In the genomic region with DNA sequence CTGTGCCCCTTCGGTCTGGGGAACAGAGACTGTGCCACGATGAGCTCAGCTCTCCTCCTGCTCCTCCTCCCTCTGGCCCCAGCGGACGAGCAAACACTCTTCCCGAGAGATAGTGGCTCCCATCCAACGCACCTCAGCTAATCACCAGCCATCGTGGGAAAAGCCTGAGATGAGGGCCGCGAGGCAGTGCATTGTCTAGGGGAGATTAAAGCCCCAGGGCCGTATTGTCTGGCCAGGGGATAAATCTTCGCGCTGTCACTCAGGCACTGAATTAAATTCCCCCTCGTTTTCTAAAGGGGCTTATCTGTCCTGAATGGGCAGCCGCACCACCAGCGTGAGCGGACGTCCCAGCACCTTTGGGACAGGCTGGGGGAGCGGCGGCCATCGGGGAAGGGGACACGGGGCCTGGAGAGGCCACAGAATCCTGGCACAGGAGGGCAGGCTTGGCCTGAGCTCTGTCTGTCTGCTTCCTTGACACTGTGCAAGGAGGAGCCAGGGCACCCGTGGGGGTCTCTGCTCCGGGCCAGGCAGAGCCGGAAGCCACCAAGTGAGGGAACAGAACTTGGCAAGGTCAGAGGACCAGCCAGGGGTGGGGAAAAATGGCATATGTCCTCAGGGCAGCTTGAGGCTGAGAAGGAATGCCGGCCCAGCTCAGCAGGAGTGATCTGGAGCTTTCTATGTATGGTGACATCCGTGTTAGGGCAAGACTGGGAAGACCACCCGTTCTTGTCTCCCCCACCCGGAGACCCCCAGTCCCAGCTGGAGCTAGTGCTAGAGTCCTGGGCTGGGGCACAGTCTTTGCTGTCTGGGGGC, we compare ENCODE assay signal across 27 cellular contexts. TPM values are rescaled to one million over a fixed set of nuclear protein-coding genes. Genes with fewer than 3 reads are reported as not detected.
DNase-seq lines count a peak whose midpoint lies in the region; TF ChIP-seq lines count a peak whose summit lies in the region.
"Had no signal": no experiment of that assay in that cellular context is flagged by ENCODE, and none has a peak within 500 bp of the region (broad histone marks: within the 10 kb centered on the region; RNA-seq: fewer than 3 reads in every experiment).

No MANE protein-coding gene starts in this region.

- H3K9me2 ChIP-seq in MM.1S (replicated peaks; ENCODE audit: insufficient read depth, low read length), result no peaks in the 10 kb centered on the region

- H3K27ac ChIP-seq in ascending aorta, result peak overlapping the region; percentile 50 to 66
- H3K27ac ChIP-seq in MM.1S (ENCODE audit: low read length), result no peak overlapping the region
- H3K27ac ChIP-seq: A549, colonic mucosa, gastroesophageal sphincter, GM23248, neutrophil, psoas muscle, skin epidermis, vagina had no signal

- H3K27me3 Mint-ChIP-seq in neural crest cell (ENCODE audit: low read depth), result no peaks in the 10 kb centered on the region
- no peaks in the 10 kb centered on the region for H3K27me3 Mint-ChIP-seq in MCF 10A (ENCODE audit: insufficient read depth, unreplicated experiment)
- H3K27me3 Mint-ChIP-seq: activated CD4-positive, alpha-beta memory T cell treated with anti-CD3 and anti-CD28 coated beads, Interleukin-2, amount 10 ng/mL, durations not matched to agents 7 days and 5 days; activated naive CD8-positive, alpha-beta T cell treated with anti-CD3 and anti-CD28 coated beads, Interleukin-2, amount 10 ng/mL, durations not matched to agents 7 days and 5 days had no signal

- H2AFZ ChIP-seq in MM.1S (ENCODE audit: low read length), result no peak overlapping the region
- H2AFZ ChIP-seq: GM23248 had no signal

- H3K4me1 Mint-ChIP-seq in neural crest cell (peaks cover 39% of the 10 kb centered on the region), MCF 10A (ENCODE audit: insufficient read depth, unreplicated experiment) (no peaks in the 10 kb centered on the region)
- H3K4me1 Mint-ChIP-seq: activated CD4-positive, alpha-beta memory T cell treated with anti-CD3 and anti-CD28 coated beads, Interleukin-2, amount 10 ng/mL, durations not matched to agents 7 days and 5 days; activated naive CD8-positive, alpha-beta T cell treated with anti-CD3 and anti-CD28 coated beads, Interleukin-2, amount 10 ng/mL, durations not matched to agents 7 days and 5 days; IgD-negative memory B cell; T-cell had no signal

- H3K9ac ChIP-seq in MM.1S (ENCODE audit: low read length), result no peak overlapping the region
- H3K9ac ChIP-seq: GM23248 had no signal

- no peaks in the 10 kb centered on the region for H3F3A ChIP-seq in MM.1S (ENCODE audit: insufficient read depth, low read length)

- H3K27ac Mint-ChIP-seq in neural crest cell (ENCODE audit: unreplicated experiment) (peak overlapping the region; percentile 78), MCF 10A (ENCODE audit: low read depth, unreplicated experiment) (no peak overlapping the region)
- H3K27ac Mint-ChIP-seq: activated CD4-positive, alpha-beta memory T cell treated with anti-CD3 and anti-CD28 coated beads, Interleukin-2, amount 10 ng/mL, durations not matched to agents 7 days and 5 days; activated naive CD8-positive, alpha-beta T cell treated with anti-CD3 and anti-CD28 coated beads, Interleukin-2, amount 10 ng/mL, durations not matched to agents 7 days and 5 days; CD8-positive, alpha-beta T cell; IgD-negative memory B cell; T-cell had no signal

- H4K20me1 ChIP-seq in MM.1S (ENCODE audit: insufficient read depth, low read length), result no peaks in the 10 kb centered on the region

- H3K36me3 Mint-ChIP-seq in neural crest cell (ENCODE audit: low read depth) (no peaks in the 10 kb centered on the region), MCF 10A (ENCODE audit: insufficient read depth, unreplicated experiment) (no peaks in the 10 kb centered on the region)
- H3K36me3 Mint-ChIP-seq: activated naive CD8-positive, alpha-beta T cell treated with anti-CD3 and anti-CD28 coated beads, Interleukin-2, amount 10 ng/mL, durations not matched to agents 7 days and 5 days; CD8-positive, alpha-beta T cell; IgD-negative memory B cell; T-cell had no signal

- H3K9me3 Mint-ChIP-seq in neural crest cell (no peaks in the 10 kb centered on the region), MCF 10A (ENCODE audit: unreplicated experiment) (no peaks in the 10 kb centered on the region)
- H3K9me3 Mint-ChIP-seq: activated CD4-positive, alpha-beta memory T cell treated with anti-CD3 and anti-CD28 coated beads, Interleukin-2, amount 10 ng/mL, durations not matched to agents 7 days and 5 days; activated naive CD8-positive, alpha-beta T cell treated with anti-CD3 and anti-CD28 coated beads, Interleukin-2, amount 10 ng/mL, durations not matched to agents 7 days and 5 days; CD8-positive, alpha-beta T cell; IgD-negative memory B cell; T-cell had no signal

- TF ChIP-seq CTCF in ascending aorta (IDR thresholded peaks at IDR 0.05), result peak in 1 of 3 experiments; percentile 30
- TF ChIP-seq CTCF in neural crest cell (conservative IDR thresholded peaks at IDR 0.05), result no peak
- TF ChIP-seq CTCF in MM.1S (IDR thresholded peaks at IDR 0.05; ENCODE audit: low read length), result no peak
- no peak for TF ChIP-seq CTCF in MCF 10A (IDR thresholded peaks at IDR 0.05; ENCODE audit: unreplicated experiment)

- H3K4me3 Mint-ChIP-seq in neural crest cell, result no peak overlapping the region
- H3K4me3 Mint-ChIP-seq in MCF 10A (ENCODE audit: unreplicated experiment), result no peak overlapping the region
- H3K4me3 Mint-ChIP-seq: activated CD4-positive, alpha-beta memory T cell treated with anti-CD3 and anti-CD28 coated beads, Interleukin-2, amount 10 ng/mL, durations not matched to agents 7 days and 5 days; activated naive CD8-positive, alpha-beta T cell treated with anti-CD3 and anti-CD28 coated beads, Interleukin-2, amount 10 ng/mL, durations not matched to agents 7 days and 5 days; CD8-positive, alpha-beta T cell; IgD-negative memory B cell; T-cell had no signal

- H3K27me3 ChIP-seq in ascending aorta, result no peaks in the 10 kb centered on the region
- H3K27me3 ChIP-seq in MM.1S (replicated peaks; ENCODE audit: insufficient read depth, low read length), result peaks cover 94% of the 10 kb centered on the region
- H3K27me3 ChIP-seq: colonic mucosa, vagina had no signal

- H3K9me3 ChIP-seq in ascending aorta, result no peaks in the 10 kb centered on the region
- no peaks in the 10 kb centered on the region for H3K9me3 ChIP-seq in MM.1S (replicated peaks; ENCODE audit: insufficient read depth, low read length)
- H3K9me3 ChIP-seq: A549, colonic mucosa, gastroesophageal sphincter, neutrophil, psoas muscle, vagina had no signal

- no peaks in the 10 kb centered on the region for H3K79me2 ChIP-seq in MM.1S (ENCODE audit: low read length)

- H3K4me1 ChIP-seq in ascending aorta (peaks cover 10 to 57% of the 10 kb centered on the region in 2 donors), MM.1S (ENCODE audit: low read length) (no peaks in the 10 kb centered on the region)
- H3K4me1 ChIP-seq: A549, colonic mucosa, psoas muscle, vagina had no signal

- no peak overlapping the region for H3K4me2 ChIP-seq in MM.1S (ENCODE audit: low read depth, low read length)
- H3K4me2 ChIP-seq: A549 had no signal

- DNase-seq in NCI-H82 (lab: John Stamatoyannopoulos, UW) (peak; percentile 17), NCI-H82 treated with DMSO at 0.1 percent for 48 hours (lab: John Stamatoyannopoulos, UW; ENCODE audit: unreplicated experiment) (no peak), ELF-1 (ENCODE audit: low read depth, low spot score) (peak; percentile 59), ascending aorta (ENCODE audit: low spot score in 2 of 2) (no peak), neural crest cell (ENCODE audit: low read depth, low spot score) (no peak), MM.1S (no peak), MCF 10A (ENCODE audit: unreplicated experiment) (no peak), germinal center (ENCODE audit: low spot score) (no peak)
- DNase-seq: activated CD4-positive, alpha-beta memory T cell treated with anti-CD3 and anti-CD28 coated beads, Interleukin-2, amount 10 ng/mL, durations not matched to agents 7 days and 5 days; activated effector memory CD4-positive, alpha-beta T cell treated with Interleukin-2 at 50 U/mL for 16 hours; activated naive CD8-positive, alpha-beta T cell treated with anti-CD3 and anti-CD28 coated beads, Interleukin-2, amount 10 ng/mL, durations not matched to agents 7 days and 5 days; CD8-positive, alpha-beta T cell; colonic mucosa; DMS153; GF-D8; GM23248; NCI-H226; psoas muscle; substantia nigra; T-cell had no signal

- H3K4me3 ChIP-seq in ascending aorta, result no peak overlapping the region
- H3K4me3 ChIP-seq in MM.1S (ENCODE audit: low read length), result no peak overlapping the region
- H3K4me3 ChIP-seq: A549, colonic mucosa, gastroesophageal sphincter, GM23248, lung, psoas muscle, skin epidermis, vagina had no signal

- BruUV-seq in MCF 10A (replicated peaks; lab: Mats Ljungman, UMichigan), result no TSS peak

- H3K36me3 ChIP-seq in ascending aorta, result no peaks in the 10 kb centered on the region
- no peaks in the 10 kb centered on the region for H3K36me3 ChIP-seq in MM.1S (replicated peaks; ENCODE audit: insufficient read depth, low read length)
- H3K36me3 ChIP-seq: colonic mucosa, gastroesophageal sphincter, neutrophil, vagina had no signal

- intact Hi-C loops in ascending aorta (cut with DNase I) (no loop called here), MCF 10A (cut with micrococcal nuclease) (no loop called here)

- POLR2A ChIA-PET in MCF 10A (lab: Yijun Ruan, JAX), result no interaction called here

- CTCF ChIA-PET in MCF 10A (lab: Yijun Ruan, JAX), result no interaction called here

RNA-seq across cellular contexts. Expression of a gene that starts 32.3 kb away (rescaled TPM):
- total RNA-seq in ascending aorta (84.2 TPM), neural crest cell (11.7 and 13.2 TPM in 2 replicates), MCF 10A (2022) (not detected in 2 replicates)
- total RNA-seq: activated naive CD8-positive, alpha-beta T cell treated with anti-CD3 and anti-CD28 coated beads, Interleukin-2, amount 10 ng/mL, durations not matched to agents 7 days and 5 days; CD8-positive, alpha-beta T cell; GM23248 had no signal

Comparison
In these comparisons a context has a peak if more than half of its experiments do, and no peak if none do; other contexts are left out.
1. DNase-seq: peak in NCI-H82 (single experiment) and ELF-1 (single experiment); none in NCI-H82 treated with DMSO at 0.1 percent for 48 hours (single experiment), ascending aorta (0 of 2), neural crest cell (single experiment), MM.1S (single experiment), MCF 10A (single experiment) and germinal center (single experiment).
2. RNA of a gene that starts 32.3 kb away (total RNA-seq): 84.2 TPM in ascending aorta (single experiment) and 11.7 to 13.2 TPM in neural crest cell; not detected in MCF 10A; every median in the first group is over 10 times any median in the second.